8 cellular contexts compared by ENCODE assay signal in genomic region chr9:111038336-111039202, GRCh38. TPM values are rescaled to one million over a fixed set of nuclear protein-coding genes. Genes with fewer than 3 reads are reported as not detected.
DNase-seq lines count a peak whose midpoint lies in the region; FAIRE-seq lines count a peak whose summit lies in the region.

TSS of gene LPAR1 (minus strand) at chr9:111038470. CDS start at chr9:110972117, 66,353 bp downstream.

- H3K27ac ChIP-seq in caudate nucleus (ENCODE audit: low read depth, low read length): peak within 1 kb of the TSS; percentile 78
- H3K27ac ChIP-seq in small intestine (ENCODE audit: low read depth in 1 of 2, low read length in 1 of 2): peak within 1 kb of the TSS; percentile 92

- H3K4me1 Mint-ChIP-seq in T-helper 1 cell treated with Interleukin-12 subunit alpha and Interleukin-12 subunit beta and Interleukin-4 antibody, amounts not matched to agents 30 μg/mL and 1 μg/mL, for 36 hours (ENCODE audit: low read depth): peaks cover 7% of the 10 kb centered on the region

- peak within 1 kb of the TSS; percentile 70 to 98 for H3K4me3 ChIP-seq in small intestine (ENCODE audit: low read depth in 1 of 2, low read length in 2 of 2)

- H3K27ac Mint-ChIP-seq in T-helper 1 cell treated with Interleukin-12 subunit alpha and Interleukin-12 subunit beta and Interleukin-4 antibody, amounts not matched to agents 30 μg/mL and 1 μg/mL, for 36 hours: no peak within 1 kb of the TSS

- peaks cover 0 to 3% of the 10 kb centered on the region in 2 donors for H3K27me3 ChIP-seq in small intestine (ENCODE audit: control insufficient read depth in 2 of 2, insufficient read depth in 2 of 2, low read length in 2 of 2)

- H3K9me3 Mint-ChIP-seq in T-helper 1 cell treated with Interleukin-12 subunit alpha and Interleukin-12 subunit beta and Interleukin-4 antibody, amounts not matched to agents 30 μg/mL and 1 μg/mL, for 36 hours: no peaks in the 10 kb centered on the region

- peak within 1 kb of the TSS; percentile 73 for H3K4me3 Mint-ChIP-seq in T-helper 1 cell treated with Interleukin-12 subunit alpha and Interleukin-12 subunit beta and Interleukin-4 antibody, amounts not matched to agents 30 μg/mL and 1 μg/mL, for 36 hours

- H3K36me3 Mint-ChIP-seq in T-helper 1 cell treated with Interleukin-12 subunit alpha and Interleukin-12 subunit beta and Interleukin-4 antibody, amounts not matched to agents 30 μg/mL and 1 μg/mL, for 36 hours (ENCODE audit: low read depth): peaks cover 2% of the 10 kb centered on the region

- H3K4me1 ChIP-seq in small intestine (ENCODE audit: control insufficient read depth in 2 of 2, insufficient read depth in 1 of 2, low read depth in 1 of 2, low read length in 1 of 2): no peaks in the 10 kb centered on the region

- no peaks in the 10 kb centered on the region for H3K9me3 ChIP-seq in small intestine (ENCODE audit: control insufficient read depth, low read depth)

- FAIRE-seq in small intestine (lab: Jason Lieb, UNC): no peak

- 1 to 2% (median 2%) methylated on average over 48 to 71 of the region's 71 CpGs for WGBS in small intestine, 3 donors

- H3K27me3 Mint-ChIP-seq in T-helper 1 cell treated with Interleukin-12 subunit alpha and Interleukin-12 subunit beta and Interleukin-4 antibody, amounts not matched to agents 30 μg/mL and 1 μg/mL, for 36 hours (ENCODE audit: low read depth): peaks cover 52% of the 10 kb centered on the region

- DNase-seq in T-helper 1 cell (no peak), LHCN-M2 (ENCODE audit: low read depth) (peak; percentile 60), caudate nucleus (lab: John Stamatoyannopoulos, UW) (peak in 44 of 61 donors; percentile 21 to 78 (median 55)), kidney glomerular epithelial cell (lab: John Stamatoyannopoulos, UW) (peak; percentile 23), small intestine (peak; percentile 50), 8988T (no peak), GM19238 (ENCODE audit: insufficient read length, low spot score) (no peak)

- H3K36me3 ChIP-seq in small intestine (ENCODE audit: control insufficient read depth in 2 of 2, insufficient read depth in 2 of 2, low read length in 2 of 2): peaks cover 0 to 3% of the 10 kb centered on the region in 2 donors

RNA-seq across cellular contexts. Expression of gene LPAR1, which starts in this region (rescaled TPM):
- 47.5 and 56.8 TPM in 2 replicates for total RNA-seq in LHCN-M2 (2014; rRNA removed)
- 32.6 TPM for polyA plus RNA-seq in LHCN-M2 (2012)
- polyA plus RNA-seq in small intestine: 10 to 100 TPM in 1 of 3 donors, 1 to 10 TPM in 2; 7.4 to 13.6 (median 9.2) TPM

Comparison
In these comparisons a context has a peak if more than half of its experiments do, and no peak if none do; other contexts are left out.
1. DNase-seq: peak in LHCN-M2 (single experiment), caudate nucleus (44 of 61), kidney glomerular epithelial cell (single experiment) and small intestine (single experiment); none in T-helper 1 cell (0 of 5), 8988T (single experiment) and GM19238 (single experiment).